In the genomic region with DNA sequence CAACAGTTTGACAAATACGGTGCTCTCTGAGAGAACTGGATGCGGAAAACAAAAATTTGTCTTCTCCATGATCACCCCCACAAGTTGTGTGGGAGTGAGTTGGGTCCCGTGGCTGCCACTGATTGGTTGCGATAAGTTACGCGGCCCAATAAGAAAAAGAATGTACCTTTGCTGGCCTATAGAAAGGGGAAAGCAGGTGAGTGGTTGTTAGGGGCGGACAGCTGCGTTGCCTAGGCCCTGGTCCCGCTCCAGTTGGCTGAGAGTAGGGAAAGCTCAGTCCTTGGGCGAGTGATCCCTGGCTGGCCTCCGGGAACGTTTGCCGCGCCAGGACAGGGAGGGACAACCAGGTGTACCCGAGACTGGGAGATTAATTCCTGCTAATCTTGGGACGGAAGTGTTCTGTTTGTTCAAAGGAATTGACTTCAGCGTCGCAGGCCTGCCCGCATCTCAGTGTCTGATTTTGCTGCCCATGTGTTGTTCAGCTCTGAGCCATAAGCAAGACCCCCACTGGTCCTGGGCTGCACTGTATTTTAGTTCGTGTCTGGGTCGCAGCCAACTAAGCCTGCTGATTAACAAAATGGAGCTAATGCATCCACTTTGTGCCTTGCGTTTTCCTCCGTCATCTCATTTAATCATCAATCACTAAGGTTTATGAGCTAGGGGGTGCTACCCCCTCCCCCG, we compare ENCODE assay signal across 8 cellular contexts. TPM values are rescaled to one million over a fixed set of nuclear protein-coding genes. Genes with fewer than 3 reads are reported as not detected.
DNase-seq lines count a peak whose midpoint lies in the region; ATAC-seq and TF ChIP-seq lines count a peak whose summit lies in the region.

No MANE protein-coding gene starts in this region.

- peaks cover 0 to 2% (median 0%) of the 10 kb centered on the region in 7 donors for H3K9me3 Mint-ChIP-seq in CD4-positive, CD25-positive, alpha-beta regulatory T cell
- H3K9me3 Mint-ChIP-seq in activated CD8-positive, alpha-beta T cell treated with anti-CD3 and anti-CD28 coated beads for 36 hours: no peaks in the 10 kb centered on the region

- H3K36me3 ChIP-seq in CD4-positive, CD25-positive, alpha-beta regulatory T cell (ENCODE audit: control insufficient read depth, insufficient read depth, low read length): peaks cover 25% of the 10 kb centered on the region
- H3K36me3 ChIP-seq in ectodermal cell (ENCODE audit: control insufficient read depth, insufficient read depth, low read length) (no peaks in the 10 kb centered on the region), lower lobe of right lung (peaks cover 30% of the 10 kb centered on the region)

- intact Hi-C loops in activated CD8-positive, alpha-beta T cell treated with anti-CD3 and anti-CD28 coated beads for 36 hours (cut with micrococcal nuclease): no loop called here
- intact Hi-C loops in lower lobe of right lung (cut with DNase I): no loop called here

- peak overlapping the region; percentile 99 to 100 (median 100) for H3K27ac Mint-ChIP-seq in CD4-positive, CD25-positive, alpha-beta regulatory T cell
- peak overlapping the region; percentile 100 for H3K27ac Mint-ChIP-seq in activated CD8-positive, alpha-beta T cell treated with anti-CD3 and anti-CD28 coated beads for 36 hours

- H3K4me1 ChIP-seq in CD4-positive, CD25-positive, alpha-beta regulatory T cell (ENCODE audit: control insufficient read depth, insufficient read depth, low read length, poor library complexity, severe bottlenecking): peaks cover 38% of the 10 kb centered on the region
- H3K4me1 ChIP-seq in ectodermal cell (ENCODE audit: control insufficient read depth, insufficient read depth, low read length) (peaks cover 11% of the 10 kb centered on the region), lower lobe of right lung (peaks cover 29% of the 10 kb centered on the region)

- CTCF ChIA-PET in activated CD8-positive, alpha-beta T cell treated with anti-CD3 and anti-CD28 coated beads for 36 hours (lab: Charles Lee): interaction anchor here (0.6 to 3.4 kb wide), 12 partner anchors 11 to 391 kb away, joined by 3 to 30 read pairs (median 6); a partner anchor contains a TSS

- H3K4me3 Mint-ChIP-seq in CD4-positive, CD25-positive, alpha-beta regulatory T cell: peak overlapping the region; percentile 96 to 100 (median 98)
- peak overlapping the region; percentile 100 for H3K4me3 Mint-ChIP-seq in activated CD8-positive, alpha-beta T cell treated with anti-CD3 and anti-CD28 coated beads for 36 hours

- no peak for TF ChIP-seq CTCF in activated CD8-positive, alpha-beta T cell treated with anti-CD3 and anti-CD28 coated beads for 36 hours (IDR thresholded peaks at IDR 0.05)
- no peak for TF ChIP-seq CTCF in lower lobe of right lung (IDR thresholded peaks at IDR 0.05)

- peaks cover 7 to 48% (median 23%) of the 10 kb centered on the region in 4 donors for H3K4me1 Mint-ChIP-seq in CD4-positive, CD25-positive, alpha-beta regulatory T cell
- peaks cover 33% of the 10 kb centered on the region for H3K4me1 Mint-ChIP-seq in activated CD8-positive, alpha-beta T cell treated with anti-CD3 and anti-CD28 coated beads for 36 hours (ENCODE audit: low read depth)

- peak; percentile 82 to 97 (median 93) for DNase-seq in CD4-positive, CD25-positive, alpha-beta regulatory T cell
- DNase-seq in HK-2 (ENCODE audit: unreplicated experiment): peak; percentile 80
- peak; percentile 92 for DNase-seq in NCI-H82 treated with DMSO at 0.1 percent for 48 hours (lab: John Stamatoyannopoulos, UW; ENCODE audit: unreplicated experiment)
- peak; percentile 92 for DNase-seq in activated CD8-positive, alpha-beta T cell treated with anti-CD3 and anti-CD28 coated beads for 36 hours
- DNase-seq in lower lobe of right lung: peak; percentile 93
- DNase-seq in stimulated activated CD4-positive, alpha-beta T cell treated with anti-CD3 and anti-CD28 coated beads, TNF-alpha, amount 100 ng/mL, for 4 hours (ENCODE audit: low read depth in 3 of 3): peak; percentile 50 to 73 (median 69)

- WGBS in ectodermal cell, 2 experiments: 9 to 10% methylated on average over 24 of the region's 24 CpGs

- peaks cover 8% of the 10 kb centered on the region for H3K36me3 Mint-ChIP-seq in CD4-positive, CD25-positive, alpha-beta regulatory T cell
- peaks cover 12% of the 10 kb centered on the region for H3K36me3 Mint-ChIP-seq in activated CD8-positive, alpha-beta T cell treated with anti-CD3 and anti-CD28 coated beads for 36 hours (ENCODE audit: low read depth)

- peak overlapping the region; percentile 87 for H3K4me3 ChIP-seq in CD4-positive, CD25-positive, alpha-beta regulatory T cell (ENCODE audit: low read depth, low read length)
- H3K4me3 ChIP-seq in ectodermal cell (ENCODE audit: insufficient read depth, low read depth, low read length) (peak overlapping the region; percentile 83), lower lobe of right lung (peak overlapping the region; percentile 98)

- peak overlapping the region; percentile 99 for H3K27ac ChIP-seq in CD4-positive, CD25-positive, alpha-beta regulatory T cell (ENCODE audit: insufficient read depth, low read length, poor library complexity, severe bottlenecking)
- H3K27ac ChIP-seq in ectodermal cell (ENCODE audit: insufficient read depth, low read depth, low read length, poor library complexity, severe bottlenecking): peak overlapping the region; percentile 96
- H3K27ac ChIP-seq in lower lobe of right lung: peak overlapping the region; percentile 99

- no peaks in the 10 kb centered on the region for H3K27me3 ChIP-seq in CD4-positive, CD25-positive, alpha-beta regulatory T cell (ENCODE audit: control insufficient read depth, insufficient read depth, low read length)
- H3K27me3 ChIP-seq in ectodermal cell (ENCODE audit: control insufficient read depth, insufficient read depth, low read length, poor library complexity, severe bottlenecking) (no peaks in the 10 kb centered on the region), lower lobe of right lung (ENCODE audit: low read depth) (no peaks in the 10 kb centered on the region)

- no peaks in the 10 kb centered on the region for H3K9me3 ChIP-seq in CD4-positive, CD25-positive, alpha-beta regulatory T cell (ENCODE audit: control insufficient read depth in 2 of 2, low read length in 2 of 2)
- no peaks in the 10 kb centered on the region for H3K9me3 ChIP-seq in ectodermal cell (ENCODE audit: control insufficient read depth, low read length)
- no peaks in the 10 kb centered on the region for H3K9me3 ChIP-seq in lower lobe of right lung

- H3K27me3 Mint-ChIP-seq in CD4-positive, CD25-positive, alpha-beta regulatory T cell: peaks cover 2% of the 10 kb centered on the region
- H3K27me3 Mint-ChIP-seq in activated CD8-positive, alpha-beta T cell treated with anti-CD3 and anti-CD28 coated beads for 36 hours: no peaks in the 10 kb centered on the region

- POLR2A ChIA-PET in activated CD8-positive, alpha-beta T cell treated with anti-CD3 and anti-CD28 coated beads for 36 hours (lab: Charles Lee): interaction anchor here (0.5 to 7.8 kb wide), 24 partner anchors 8 to 1456 kb away, joined by 3 to 77 read pairs (median 4); a partner anchor contains a TSS

- ATAC-seq in CD4-positive, CD25-positive, alpha-beta regulatory T cell (ENCODE audit: low read depth in 2 of 2): peak; percentile 88 to 90
- ATAC-seq in GM19455 (IDR thresholded peaks at IDR 0.05; ENCODE audit: unreplicated experiment) (peak; percentile 53), lower lobe of right lung (peak; percentile 93 to 94)
- peak; percentile 89 for ATAC-seq in activated CD8-positive, alpha-beta T cell treated with anti-CD3 and anti-CD28 coated beads for 36 hours

RNA-seq across cellular contexts. Expression of a gene that starts 0.8 kb away (rescaled TPM):
- total RNA-seq in CD4-positive, CD25-positive, alpha-beta regulatory T cell: 66.3 TPM
- 10 to 100 TPM in 1 of 4 donors, 1 to 10 TPM in 3; 6.2 to 10.8 (median 7.3) TPM for polyA plus RNA-seq in CD4-positive, CD25-positive, alpha-beta regulatory T cell
- 10 to 100 TPM; 20.6 to 26.8 TPM for total RNA-seq in activated CD8-positive, alpha-beta T cell treated with anti-CD3 and anti-CD28 coated beads for 36 hours
- polyA plus RNA-seq in ectodermal cell (2013, experiment 1 of 4): 31.4 TPM
- 25.5 TPM for polyA plus RNA-seq in ectodermal cell (2013, experiment 2 of 4)
- polyA plus RNA-seq in ectodermal cell (2013, experiment 3 of 4): 22.1 TPM
- 29.0 TPM for polyA plus RNA-seq in ectodermal cell (2013, experiment 4 of 4)
- total RNA-seq in lower lobe of right lung: 68.1 TPM

RNA-seq across cellular contexts. Expression of a gene that starts 13.0 kb away (rescaled TPM):
- 47.7 TPM for total RNA-seq in CD4-positive, CD25-positive, alpha-beta regulatory T cell
- polyA plus RNA-seq in CD4-positive, CD25-positive, alpha-beta regulatory T cell: 100 to 1,000 TPM; 104 to 125 (median 111) TPM
- total RNA-seq in activated CD8-positive, alpha-beta T cell treated with anti-CD3 and anti-CD28 coated beads for 36 hours: 10 to 100 TPM; 48.7 to 53.4 TPM
- 47.5 TPM for polyA plus RNA-seq in ectodermal cell (2013, experiment 1 of 4)
- 49.9 TPM for polyA plus RNA-seq in ectodermal cell (2013, experiment 2 of 4)
- 34.1 TPM for polyA plus RNA-seq in ectodermal cell (2013, experiment 3 of 4)
- 40.1 TPM for polyA plus RNA-seq in ectodermal cell (2013, experiment 4 of 4)
- 40.8 TPM for total RNA-seq in lower lobe of right lung

RNA-seq across cellular contexts. Expression of a gene that starts 13.2 kb away (rescaled TPM):
- total RNA-seq in CD4-positive, CD25-positive, alpha-beta regulatory T cell: 1,172 TPM
- polyA plus RNA-seq in CD4-positive, CD25-positive, alpha-beta regulatory T cell: 1,000 to 10,000 TPM; 1,003 to 1,125 (median 1,056) TPM
- 1,000 to 10,000 TPM; 1,112 to 1,137 TPM for total RNA-seq in activated CD8-positive, alpha-beta T cell treated with anti-CD3 and anti-CD28 coated beads for 36 hours
- 875 TPM for polyA plus RNA-seq in ectodermal cell (2013, experiment 1 of 4)
- 877 TPM for polyA plus RNA-seq in ectodermal cell (2013, experiment 2 of 4)
- 873 TPM for polyA plus RNA-seq in ectodermal cell (2013, experiment 3 of 4)
- polyA plus RNA-seq in ectodermal cell (2013, experiment 4 of 4): 955 TPM
- 766 TPM for total RNA-seq in lower lobe of right lung

RNA-seq across cellular contexts. Expression of a gene that starts 17.6 kb away (rescaled TPM):
- total RNA-seq in CD4-positive, CD25-positive, alpha-beta regulatory T cell: 6.0 TPM
- 10 to 100 TPM; 20.1 to 29.0 (median 22.7) TPM for polyA plus RNA-seq in CD4-positive, CD25-positive, alpha-beta regulatory T cell
- total RNA-seq in activated CD8-positive, alpha-beta T cell treated with anti-CD3 and anti-CD28 coated beads for 36 hours: 10 to 100 TPM; 11.5 to 12.7 TPM
- polyA plus RNA-seq in ectodermal cell (2013, experiment 1 of 4): 7.8 TPM
- polyA plus RNA-seq in ectodermal cell (2013, experiment 2 of 4): 9.1 TPM
- polyA plus RNA-seq in ectodermal cell (2013, experiment 3 of 4): 7.7 TPM
- polyA plus RNA-seq in ectodermal cell (2013, experiment 4 of 4): 7.8 TPM
- 9.5 TPM for total RNA-seq in lower lobe of right lung

RNA-seq across cellular contexts. Expression of a gene that starts 23.4 kb away (rescaled TPM):
- 20.2 TPM for total RNA-seq in CD4-positive, CD25-positive, alpha-beta regulatory T cell
- polyA plus RNA-seq in CD4-positive, CD25-positive, alpha-beta regulatory T cell: 10 to 100 TPM in 2 of 4 donors, 1 to 10 TPM in 2; 8.0 to 11.1 (median 9.4) TPM
- total RNA-seq in activated CD8-positive, alpha-beta T cell treated with anti-CD3 and anti-CD28 coated beads for 36 hours: 10 to 100 TPM; 12.4 to 17.5 TPM
- 63.7 TPM for polyA plus RNA-seq in ectodermal cell (2013, experiment 1 of 4)
- 75.0 TPM for polyA plus RNA-seq in ectodermal cell (2013, experiment 2 of 4)
- 62.0 TPM for polyA plus RNA-seq in ectodermal cell (2013, experiment 3 of 4)
- polyA plus RNA-seq in ectodermal cell (2013, experiment 4 of 4): 71.4 TPM
- total RNA-seq in lower lobe of right lung: 38.8 TPM

Comparison
In these comparisons a context has a peak if more than half of its experiments do, and no peak if none do; other contexts are left out.
1. Peak in every context shown above with its lines: DNase-seq, ATAC-seq, H3K4me3 ChIP-seq and H3K27ac ChIP-seq.